Comparison of ENCODE assay signal across 17 cellular contexts in genomic region chr18:5619381-5619780, GRCh38.
A peak's percentile ranks its signal among the peaks of the same experiment; 100 is the strongest.
DNase-seq lines count a peak whose midpoint lies in the region; ATAC-seq and TF ChIP-seq lines count a peak whose summit lies in the region.
"Had no signal": no experiment of that assay in that cellular context is flagged by ENCODE, and none has a peak within 500 bp of the region (broad histone marks: within the 10 kb centered on the region; RNA-seq: fewer than 3 reads in every experiment).

No MANE protein-coding gene starts in this region.

- H3K27ac ChIP-seq in HEK293 (ENCODE audit: extremely low read depth, low read depth, low read length): no peak overlapping the region
- H3K27ac ChIP-seq in lower lobe of right lung: no peak overlapping the region
- peak overlapping the region; percentile 64 for H3K27ac ChIP-seq in smooth muscle cell (ENCODE audit: low read depth)
- H3K27ac ChIP-seq: BLaER1, GM23248, HL-60 had no signal

- no peak overlapping the region for H3K4me3 ChIP-seq in HEK293 (ENCODE audit: low read depth, low read length)
- no peak overlapping the region for H3K4me3 ChIP-seq in lower lobe of right lung
- no peak overlapping the region for H3K4me3 ChIP-seq in smooth muscle cell
- H3K4me3 ChIP-seq: BLaER1, GM12878, GM23248, HAP-1 had no signal

- H3K9ac ChIP-seq in smooth muscle cell (ENCODE audit: low read depth): no peak overlapping the region
- H3K9ac ChIP-seq: BLaER1, GM23248 had no signal

- peak; percentile 31 for DNase-seq in glomerular visceral epithelial cell (ENCODE audit: extremely low spot score)
- no peak for DNase-seq in lower lobe of right lung
- no peak for DNase-seq in smooth muscle cell (lab: John Stamatoyannopoulos, UW; ENCODE audit: unreplicated experiment)
- DNase-seq in germinal center (ENCODE audit: low spot score): no peak
- DNase-seq in omental fat pad (ENCODE audit: low spot score): no peak
- no peak for DNase-seq in NCI-H1417 (lab: John Stamatoyannopoulos, UW)
- DNase-seq: 8988T; Calu3; CD4-positive, alpha-beta memory T cell; DMS79 treated with DMSO at 0.1 percent for 48 hours; GM23248 had no signal

- POLR2A ChIA-PET in HEK293 (lab: Yijun Ruan, JAX): interaction anchor here (1.9 kb wide), 1 partner anchor 10 kb away, joined by 8 read pairs; no protein-coding TSS in a partner anchor

- H3K4me1 ChIP-seq in HEK293 (ENCODE audit: control insufficient read depth, insufficient read depth, low read length) (peaks cover 17% of the 10 kb centered on the region), lower lobe of right lung (no peaks in the 10 kb centered on the region), smooth muscle cell (ENCODE audit: low read depth) (no peaks in the 10 kb centered on the region)
- H3K4me1 ChIP-seq: BLaER1, HAP-1 had no signal

- no peak overlapping the region for H3K4me2 ChIP-seq in smooth muscle cell
- H3K4me2 ChIP-seq: BLaER1 had no signal

- H3K79me2 ChIP-seq in smooth muscle cell (ENCODE audit: low read depth): no peaks in the 10 kb centered on the region

- H3K9me3 ChIP-seq in HEK293 (ENCODE audit: control insufficient read depth, insufficient read depth, low read depth, low read length) (no peaks in the 10 kb centered on the region), lower lobe of right lung (no peaks in the 10 kb centered on the region), smooth muscle cell (replicated peaks; ENCODE audit: low read depth) (no peaks in the 10 kb centered on the region)
- H3K9me3 ChIP-seq: BLaER1, HAP-1 had no signal

- H2AFZ ChIP-seq in smooth muscle cell (ENCODE audit: low read depth): no peak overlapping the region
- H2AFZ ChIP-seq: GM23248 had no signal

- intact Hi-C loops in lower lobe of right lung (cut with DNase I): no loop called here

- TF ChIP-seq CTCF in HEK293 (tag by site-specific recombination; IDR thresholded peaks at IDR 0.05) (no peak), lower lobe of right lung (IDR thresholded peaks at IDR 0.05) (no peak), smooth muscle cell (IDR thresholded peaks at IDR 0.05; ENCODE audit: borderline replicate concordance, insufficient read depth, poor library complexity, severe bottlenecking) (no peak), omental fat pad (IDR thresholded peaks at IDR 0.05) (no peak)

- no peaks in the 10 kb centered on the region for H4K20me1 ChIP-seq in smooth muscle cell (ENCODE audit: low read depth)
- H4K20me1 ChIP-seq: BLaER1 had no signal

- H3K27me3 ChIP-seq in lower lobe of right lung (ENCODE audit: low read depth) (no peaks in the 10 kb centered on the region), smooth muscle cell (ENCODE audit: low read depth) (peaks cover 7% of the 10 kb centered on the region)
- H3K27me3 ChIP-seq: BLaER1 had no signal

- CTCF ChIA-PET in HEK293 (lab: Yijun Ruan, JAX): interaction anchor here (0.7 kb wide), 4 partner anchors 19 to 783 kb away, joined by 3 to 4 read pairs (median 4); no protein-coding TSS in a partner anchor

- H3K36me3 ChIP-seq in HEK293 (ENCODE audit: control insufficient read depth in 2 of 2, insufficient read depth in 1 of 2, low read length in 2 of 2) (no peaks in the 10 kb centered on the region; a peak in 1 of 3 replicates), lower lobe of right lung (no peaks in the 10 kb centered on the region), smooth muscle cell (ENCODE audit: low read depth) (no peaks in the 10 kb centered on the region)
- H3K36me3 ChIP-seq: BLaER1, HAP-1 had no signal

- H3F3A ChIP-seq in smooth muscle cell (ENCODE audit: low read depth): no peaks in the 10 kb centered on the region

- 81% methylated on average over 1 of the region's 1 CpG for WGBS in smooth muscle cell (ENCODE audit: low lambda C conversion rate)

- peak; percentile 45 to 87 for ATAC-seq in lower lobe of right lung
- no peak for ATAC-seq in omental fat pad (ENCODE audit: low FRiP score)
- no peak for ATAC-seq in HG03139 (IDR thresholded peaks at IDR 0.05; ENCODE audit: unreplicated experiment)
- ATAC-seq: GM12878 had no signal

TF ChIP-seq in HEK293, 187 proteins besides CTCF, POLR2A, EP300 and RAD21:
- TF ChIP-seq SP7 (tag by site-specific recombination; IDR thresholded peaks at IDR 0.05) (no peak), PRDM10 (tag by site-specific recombination; IDR thresholded peaks at IDR 0.05) (peak; percentile 67; the same call in 1 of the 2 replicates)

Comparison
In these comparisons a context has a peak if more than half of its experiments do, and no peak if none do; other contexts are left out.
1. ATAC-seq: peak in lower lobe of right lung (2 of 2); none in omental fat pad (single experiment) and HG03139 (single experiment).